Comparison of ENCODE assay signal across 8 cellular contexts in genomic region chr21:36699026-36699545, GRCh38. TPM values are rescaled to one million over a fixed set of nuclear protein-coding genes. Genes with fewer than 3 reads are reported as not detected.
A peak's percentile ranks its signal among the peaks of the same experiment; 100 is the strongest.
DNase-seq lines count a peak whose midpoint lies in the region; ATAC-seq and TF ChIP-seq lines count a peak whose summit lies in the region.

Gene SIM2, plus strand, starts transcription at chr21:36699115. Its CDS starts 632 bp downstream, at chr21:36699747.

- TF ChIP-seq RAD21 in HCT116 (IDR thresholded peaks at IDR 0.05; ENCODE audit: low read depth): no peak

- no TSS peak for BruUV-seq in A673 (replicated peaks; lab: Mats Ljungman, UMichigan)
- no TSS peak for BruUV-seq in HCT116 (replicated peaks; lab: Mats Ljungman, UMichigan)

- H3K9ac ChIP-seq in HCT116 (ENCODE audit: low read length) (peak within 1 kb of the TSS; percentile 74), iPS-20b (ENCODE audit: low read depth, low read length) (no peak within 1 kb of the TSS)

- H3K27ac ChIP-seq in A673 (ENCODE audit: low read depth, low read length, poor library complexity, severe bottlenecking): peak within 1 kb of the TSS; percentile 92
- peak within 1 kb of the TSS; percentile 93 for H3K27ac ChIP-seq in HCT116 (ENCODE audit: low read depth, low read length)
- no peak within 1 kb of the TSS for H3K27ac ChIP-seq in iPS-20b (ENCODE audit: low read length)
- H3K27ac ChIP-seq in tibial nerve: no peak within 1 kb of the TSS

- no peak for TF ChIP-seq POLR2A in HCT116 (IDR thresholded peaks at IDR 0.05; ENCODE audit: borderline replicate concordance, extremely low read depth, insufficient read depth, insufficient read length)
- no peak for TF ChIP-seq POLR2A in tibial nerve (IDR thresholded peaks at IDR 0.05)

- no peaks in the 10 kb centered on the region for H3K9me2 ChIP-seq in HCT116 (ENCODE audit: insufficient read depth)

- H3K4me3 ChIP-seq in A673 (ENCODE audit: low read depth, low read length, poor library complexity, severe bottlenecking) (peak within 1 kb of the TSS; percentile 97), HCT116 (replicated peaks in 1 of 2; ENCODE audit: low read depth in 1 of 2, low read length in 2 of 2) (peak within 1 kb of the TSS; percentile 71 to 75), WI38 (ENCODE audit: low read depth, low read length) (peak within 1 kb of the TSS; percentile 56), iPS-20b (ENCODE audit: low read length) (peak within 1 kb of the TSS; percentile 50; the same call in 1 of the 2 replicates), tibial nerve (peak within 1 kb of the TSS; percentile 14 to 51 (median 34))

- H3K79me2 ChIP-seq in HCT116 (ENCODE audit: insufficient read depth, low read length): peaks cover 47% of the 10 kb centered on the region

- DNase-seq in A673 (ENCODE audit: low spot score) (peak; percentile 64), HCT116 (ENCODE audit: low read depth, low spot score) (peak; percentile 46), tibial nerve (ENCODE audit: low spot score in 2 of 2) (no peak), GDM1 (lab: John Stamatoyannopoulos, UW) (no peak)
- DNase-seq in stimulated activated CD8-positive, alpha-beta memory T cell treated with anti-CD3 and anti-CD28 coated beads, Interleukin-4, amount 100 ng/mL, for 48 hours: no peak

- no peak for TF ChIP-seq EP300 in tibial nerve (IDR thresholded peaks at IDR 0.05)

- TF ChIP-seq CTCF in A673 (conservative IDR thresholded peaks at IDR 0.05; ENCODE audit: low read depth, low read length) (no peak), HCT116 (IDR thresholded peaks at IDR 0.05 in 2 of 3, conservative IDR thresholded peaks at IDR 0.05 in 1 of 3; ENCODE audit: borderline replicate concordance in 1 of 3, insufficient read depth in 1 of 3, low read depth in 2 of 3, low read length in 2 of 3) (no peak), WI38 (IDR thresholded peaks at IDR 0.05; ENCODE audit: low read depth, low read length) (no peak), tibial nerve (IDR thresholded peaks at IDR 0.05) (no peak)

- H3K36me3 ChIP-seq in A673 (ENCODE audit: insufficient read depth, low read length, poor library complexity, severe bottlenecking) (peaks cover 16% of the 10 kb centered on the region), HCT116 (ENCODE audit: control insufficient read depth in 1 of 2, insufficient read depth in 2 of 2, low read length in 2 of 2) (no peaks in the 10 kb centered on the region), iPS-20b (ENCODE audit: insufficient read depth, low read depth, low read length) (no peaks in the 10 kb centered on the region), tibial nerve (no peaks in the 10 kb centered on the region)

- peak within 1 kb of the TSS; percentile 97 for H3K4me2 ChIP-seq in HCT116 (ENCODE audit: low read length)

- intact Hi-C loops in A673 (cut with micrococcal nuclease; ENCODE audit: unreplicated experiment) (loop anchor here (5.0 kb wide), 1 partner anchor 37 kb away; no protein-coding TSS in a partner anchor), HCT116 (cut with micrococcal nuclease) (no loop called here)

- H3K9me3 ChIP-seq in A673 (ENCODE audit: low read depth, low read length, poor library complexity, severe bottlenecking): no peaks in the 10 kb centered on the region
- no peaks in the 10 kb centered on the region for H3K9me3 ChIP-seq in HCT116 (ENCODE audit: control insufficient read depth in 1 of 2, insufficient read depth in 1 of 2, low read depth in 1 of 2, low read length in 2 of 2)
- H3K9me3 ChIP-seq in iPS-20b (ENCODE audit: insufficient read depth, low read depth, low read length): peaks cover 7% of the 10 kb centered on the region; the same call in 1 of the 2 replicates
- no peaks in the 10 kb centered on the region for H3K9me3 ChIP-seq in tibial nerve

- ATAC-seq in HCT116 (peak; percentile 72), GM18868 (IDR thresholded peaks at IDR 0.05; ENCODE audit: unreplicated experiment) (no peak)

- no peaks in the 10 kb centered on the region for H4K20me1 ChIP-seq in HCT116 (ENCODE audit: insufficient read depth)

- RAD21 ChIA-PET in HCT116 (lab: Charles Lee; ENCODE audit: low non-redundant PET in 1 of 2, low total read pairs in 2 of 2, uncharacterized antibody in 2 of 2, unreplicated experiment in 2 of 2): no interaction called here

- POLR2A ChIA-PET in A673 (lab: Charles Lee; ENCODE audit: low non-redundant PET): no interaction called here
- POLR2A ChIA-PET in HCT116 (lab: Charles Lee): no interaction called here

- H3K27me3 ChIP-seq in A673 (replicated peaks; ENCODE audit: insufficient read depth, low read depth, low read length, poor library complexity): peaks cover 6% of the 10 kb centered on the region
- no peaks in the 10 kb centered on the region for H3K27me3 ChIP-seq in HCT116 (ENCODE audit: insufficient read depth, low read length)
- H3K27me3 ChIP-seq in iPS-20b (ENCODE audit: insufficient read depth, low read length): peaks cover 99% of the 10 kb centered on the region
- peaks cover 3 to 100% of the 10 kb centered on the region in 2 donors for H3K27me3 ChIP-seq in tibial nerve

- WGBS in tibial nerve, 2 donors: 1 to 2% methylated on average over 20 to 30 of the region's 64 CpGs

- CTCF ChIA-PET in A673 (lab: Charles Lee) (no interaction called here), HCT116 (lab: Charles Lee) (no interaction called here)

- H3K4me1 ChIP-seq in A673 (ENCODE audit: insufficient read depth, low read length, poor library complexity, severe bottlenecking) (peaks cover 4% of the 10 kb centered on the region), HCT116 (ENCODE audit: control insufficient read depth in 1 of 2, insufficient read depth in 2 of 2, low read length in 2 of 2) (peaks cover 10 to 24% of the 10 kb centered on the region in 2 experiments), iPS-20b (ENCODE audit: insufficient read depth, low read length) (peaks cover 8% of the 10 kb centered on the region), tibial nerve (peaks cover 0 to 69% (median 31%) of the 10 kb centered on the region in 4 donors)

- H2AFZ ChIP-seq in HCT116 (ENCODE audit: low read depth, low read length, poor library complexity, severe bottlenecking): peak within 1 kb of the TSS; percentile 9

TF ChIP-seq in HCT116, 20 proteins besides CTCF, POLR2A, EP300 and RAD21:
- TF ChIP-seq CEBPB (IDR thresholded peaks at IDR 0.05; ENCODE audit: low read depth) (no peak), POLR2AphosphoS5 (IDR thresholded peaks at IDR 0.05; ENCODE audit: low read depth, low read length) (peak; percentile 70)

RNA-seq across cellular contexts. Expression of gene SIM2, which starts in this region (rescaled TPM):
- total RNA-seq in A673 (2021): 42.7 and 49.1 TPM in 2 replicates
- 23.9 TPM for total RNA-seq in HCT116 (2021; ENCODE audit: unreplicated experiment)
- polyA plus RNA-seq in HCT116 (2012): 14.3 and 17.9 TPM in 2 replicates
- not detected for total RNA-seq in tibial nerve

Comparison
In these comparisons a context has a peak if more than half of its experiments do, and no peak if none do; other contexts are left out.
1. RNA of gene SIM2 (total RNA-seq): 42.7 to 49.1 TPM in A673 and 23.9 TPM in HCT116 (single experiment); not detected in tibial nerve; every median in the first group is over 10 times any median in the second.
2. DNase-seq: peak in A673 (single experiment) and HCT116 (single experiment); none in tibial nerve (0 of 2), stimulated activated CD8-positive, alpha-beta memory T cell treated with anti-CD3 and anti-CD28 coated beads, Interleukin-4, amount 100 ng/mL, for 48 hours (single experiment) and GDM1 (single experiment).
3. H3K27ac ChIP-seq: peak in A673 (single experiment) and HCT116 (single experiment); none in iPS-20b (single experiment) and tibial nerve (0 of 4).
4. H3K4me3 ChIP-seq: peak in every context shown above with its lines; median percentile 97 in A673; 73 in HCT116; 56 in WI38; 50 in iPS-20b; 34 in tibial nerve.